ENCODE assay signal across 13 cellular contexts in genomic region chr9:14345586-14346237, GRCh38.
DNase-seq lines count a peak whose midpoint lies in the region; ATAC-seq, FAIRE-seq and TF ChIP-seq lines count a peak whose summit lies in the region.
"Had no signal": no experiment of that assay in that cellular context is flagged by ENCODE, and none has a peak within 500 bp of the region (broad histone marks: within the 10 kb centered on the region; RNA-seq: fewer than 3 reads in every experiment).

No MANE protein-coding gene starts in this region.

- no peak for ATAC-seq in HG03280 (IDR thresholded peaks at IDR 0.05; ENCODE audit: unreplicated experiment)
- ATAC-seq: K562 had no signal

- H3K27ac ChIP-seq in coronary artery, result peak overlapping the region; percentile 92 to 93
- H3K27ac ChIP-seq in layer of hippocampus (ENCODE audit: low read depth, low read length), result peak overlapping the region; percentile 69
- H3K27ac ChIP-seq in stomach smooth muscle (ENCODE audit: low read length), result no peak overlapping the region
- H3K27ac ChIP-seq: SJSA1 had no signal

- DNase-seq in NCI-H446 treated with DMSO at 0.1 percent for 48 hours (lab: John Stamatoyannopoulos, UW), result peak; percentile 98
- no peak for DNase-seq in coronary artery (ENCODE audit: low spot score)
- no peak for DNase-seq in amniotic stem cell (lab: John Stamatoyannopoulos, UW)
- no peak for DNase-seq in anterior cingulate cortex (lab: John Stamatoyannopoulos, UW)
- DNase-seq in RCC 7860 (ENCODE audit: low spot score), result no peak
- DNase-seq: activated CD4-positive, CD25-positive, alpha-beta regulatory T cell; activated T-cell treated with anti-CD3 and anti-CD28 coated beads, Interleukin-2, amount 50 U/mL, for 4 hours; HCEC 1CT had no signal

- FAIRE-seq in RCC 7860 (lab: Jason Lieb, UNC), result no peak
- FAIRE-seq: K562 had no signal

- TF ChIP-seq CTCF in coronary artery (IDR thresholded peaks at IDR 0.05), result no peak

- H3K4me1 ChIP-seq in stomach smooth muscle (ENCODE audit: control insufficient read depth, insufficient read depth, low read length), result peaks cover 59% of the 10 kb centered on the region

- H3K9me3 ChIP-seq in stomach smooth muscle (ENCODE audit: control insufficient read depth in 2 of 2, low read length in 2 of 2), result no peaks in the 10 kb centered on the region
- H3K9me3 ChIP-seq: SJSA1 had no signal

- H3K4me3 ChIP-seq in coronary artery (peak overlapping the region; percentile 74), stomach smooth muscle (ENCODE audit: low read length in 2 of 2) (peak overlapping the region; percentile 14 to 76)
- H3K4me3 ChIP-seq: K562, SJSA1 had no signal

- H3K36me3 ChIP-seq in stomach smooth muscle (ENCODE audit: control insufficient read depth in 2 of 2, insufficient read depth in 2 of 2, low read length in 2 of 2), result no peaks in the 10 kb centered on the region
- H3K36me3 ChIP-seq: SJSA1 had no signal

- H3K27me3 ChIP-seq in layer of hippocampus (ENCODE audit: control insufficient read depth, insufficient read depth, low read length) (no peaks in the 10 kb centered on the region), stomach smooth muscle (ENCODE audit: control insufficient read depth in 1 of 2, insufficient read depth in 2 of 2, low read length in 2 of 2) (peaks cover 56 to 61% of the 10 kb centered on the region in 2 donors)
- H3K27me3 ChIP-seq: SJSA1 had no signal

- peak overlapping the region in 1 of 2 donors; percentile 59 for H3K9ac ChIP-seq in stomach smooth muscle (ENCODE audit: low read length in 2 of 2)
